Comparison of ENCODE assay signal across 10 cellular contexts in genomic region chr10:11147723-11148122, GRCh38.
DNase-seq lines count a peak whose midpoint lies in the region; ATAC-seq and TF ChIP-seq lines count a peak whose summit lies in the region.
"Had no signal": no experiment of that assay in that cellular context is flagged by ENCODE, and none has a peak within 500 bp of the region (broad histone marks: within the 10 kb centered on the region; RNA-seq: fewer than 3 reads in every experiment).

No MANE protein-coding gene starts in this region.

- peak; percentile 37 for DNase-seq in DMS79 (lab: John Stamatoyannopoulos, UW)
- DNase-seq in T-helper 9 cell: peak; percentile 15
- no peak for DNase-seq in memory B cell (ENCODE audit: low spot score in 2 of 2)
- DNase-seq in stimulated activated CD4-positive, alpha-beta T cell treated with anti-CD3 and anti-CD28 coated beads, Interleukin-4, amount 100 ng/mL, for 4 hours: no peak
- DNase-seq in central memory CD4-positive, alpha-beta T cell: no peak
- DNase-seq in body of pancreas: no peak
- DNase-seq: foreskin fibroblast, NCI-H774 had no signal

- TF ChIP-seq POLR2A in body of pancreas (IDR thresholded peaks at IDR 0.05): no peak

- H3K4me3 Mint-ChIP-seq in memory B cell: peak overlapping the region; percentile 53

- no peaks in the 10 kb centered on the region for H3K36me3 Mint-ChIP-seq in memory B cell

- no peaks in the 10 kb centered on the region for H3K9me3 Mint-ChIP-seq in memory B cell

- intact Hi-C loops in body of pancreas (cut with DNase I): no loop called here

- peaks cover 67% of the 10 kb centered on the region for H3K4me1 Mint-ChIP-seq in memory B cell

- TF ChIP-seq CTCF in body of pancreas (IDR thresholded peaks at IDR 0.05): no peak

- 51 to 54% methylated on average over 9 of the region's 9 CpGs for WGBS in body of pancreas, 2 donors

- no peak overlapping the region for H3K4me3 ChIP-seq in body of pancreas

- peak overlapping the region; percentile 78 for H3K27ac Mint-ChIP-seq in memory B cell

- no peaks in the 10 kb centered on the region for H3K4me1 ChIP-seq in body of pancreas

- no peaks in the 10 kb centered on the region for H3K27me3 Mint-ChIP-seq in memory B cell

- ATAC-seq in GM21825 (IDR thresholded peaks at IDR 0.05; ENCODE audit: unreplicated experiment) (peak; percentile 37), memory B cell (ENCODE audit: low read depth) (peak; percentile 64), GM19463 (IDR thresholded peaks at IDR 0.05; ENCODE audit: unreplicated experiment) (no peak), body of pancreas (no peak)

- no peak overlapping the region for H3K27ac ChIP-seq in body of pancreas

- H3K27me3 ChIP-seq in body of pancreas: peaks cover 0 to 3% of the 10 kb centered on the region in 2 donors

- H3K36me3 ChIP-seq in body of pancreas (replicated peaks in 1 of 2; ENCODE audit: insufficient read depth in 1 of 2, low read depth in 2 of 2): no peaks in the 10 kb centered on the region

- no peaks in the 10 kb centered on the region for H3K9me3 ChIP-seq in body of pancreas

Comparison
In these comparisons a context has a peak if more than half of its experiments do, and no peak if none do; other contexts are left out.
1. DNase-seq: peak in DMS79 (single experiment) and T-helper 9 cell (single experiment); none in memory B cell (0 of 2), stimulated activated CD4-positive, alpha-beta T cell treated with anti-CD3 and anti-CD28 coated beads, Interleukin-4, amount 100 ng/mL, for 4 hours (0 of 2), central memory CD4-positive, alpha-beta T cell (single experiment) and body of pancreas (0 of 4).
2. ATAC-seq: peak in GM21825 (single experiment) and memory B cell (single experiment); none in GM19463 (single experiment) and body of pancreas (single experiment).